10 cellular contexts compared by ENCODE assay signal in genomic region chr5:52657231-52657645, GRCh38.
DNase-seq lines count a peak whose midpoint lies in the region; ATAC-seq and TF ChIP-seq lines count a peak whose summit lies in the region.
"Had no signal": no experiment of that assay in that cellular context is flagged by ENCODE, and none has a peak within 500 bp of the region (broad histone marks: within the 10 kb centered on the region; RNA-seq: fewer than 3 reads in every experiment).

No MANE protein-coding gene starts in this region.

- no peak overlapping the region for H3K4me3 ChIP-seq in uterus
- no peak overlapping the region for H3K4me3 ChIP-seq in lower leg skin (ENCODE audit: low read depth, poor library complexity, severe bottlenecking)
- H3K4me3 ChIP-seq: HAP-1 had no signal

- ATAC-seq in GM18907 (IDR thresholded peaks at IDR 0.05; ENCODE audit: unreplicated experiment) = no peak

- no peaks in the 10 kb centered on the region for H3K36me3 ChIP-seq in uterus
- H3K36me3 ChIP-seq: HAP-1 had no signal

- TF ChIP-seq POLR2A in uterus (IDR thresholded peaks at IDR 0.05) (no peak), lower leg skin (IDR thresholded peaks at IDR 0.05) (no peak)

- H3K9me3 ChIP-seq in uterus = no peaks in the 10 kb centered on the region
- H3K9me3 ChIP-seq: HAP-1 had no signal

- peak; percentile 48 to 55 for DNase-seq in AML-193 (lab: John Stamatoyannopoulos, UW)
- peak; percentile 0 for DNase-seq in GM19240 (ENCODE audit: insufficient read length, low spot score)
- peak; percentile 56 for DNase-seq in NCI-H1694 treated with DMSO at 0.1 percent for 48 hours (lab: John Stamatoyannopoulos, UW)
- DNase-seq in amniotic epithelial cell (ENCODE audit: low read depth) = peak; percentile 59
- DNase-seq in iris pigment epithelial cell (ENCODE audit: low read depth) = peak; percentile 55
- no peak for DNase-seq in uterus
- DNase-seq in lower leg skin (ENCODE audit: low spot score in 2 of 2) = no peak

- intact Hi-C loops in uterus (cut with DNase I; ENCODE audit: low total_unique reads) (no loop called here), lower leg skin (cut with DNase I; ENCODE audit: low total_unique reads) (no loop called here)

- peak; percentile 47 to 63 (median 52) for TF ChIP-seq CTCF in uterus (IDR thresholded peaks at IDR 0.05)
- no peak for TF ChIP-seq CTCF in lower leg skin (IDR thresholded peaks at IDR 0.05)

- no peaks in the 10 kb centered on the region for H3K4me1 ChIP-seq in uterus
- H3K4me1 ChIP-seq: HAP-1 had no signal

- no peak overlapping the region for H3K27ac ChIP-seq in uterus
- H3K27ac ChIP-seq: epithelial cell of prostate had no signal

- no peaks in the 10 kb centered on the region for H3K27me3 ChIP-seq in uterus

- 0 to 5% methylated on average over 3 of the region's 3 CpGs for WGBS in lower leg skin, 2 donors

Comparison
In these comparisons a context has a peak if more than half of its experiments do, and no peak if none do; other contexts are left out.
1. DNase-seq: peak in AML-193 (2 of 2), GM19240 (single experiment), NCI-H1694 treated with DMSO at 0.1 percent for 48 hours (single experiment), amniotic epithelial cell (single experiment) and iris pigment epithelial cell (single experiment); none in uterus (0 of 2) and lower leg skin (0 of 2).
2. CTCF ChIP-seq: peak in uterus (4 of 4); none in lower leg skin (0 of 3).